Comparison of ENCODE assay signal across 19 cellular contexts in genomic region chr6:122426597-122426996, GRCh38. TPM values are rescaled to one million over a fixed set of nuclear protein-coding genes. Genes with fewer than 3 reads are reported as not detected.
DNase-seq lines count a peak whose midpoint lies in the region; ATAC-seq lines count a peak whose summit lies in the region.
"Had no signal": no experiment of that assay in that cellular context is flagged by ENCODE, and none has a peak within 500 bp of the region (broad histone marks: within the 10 kb centered on the region; RNA-seq: fewer than 3 reads in every experiment).

No MANE protein-coding gene starts in this region.

- H2BK12ac ChIP-seq in mesenchymal stem cell (ENCODE audit: low read length in 2 of 2), result no peak overlapping the region

- DNase-seq in activated T-cell treated with anti-CD3 and anti-CD28 coated beads, Interleukin-2, amount 50 U/mL, for 24 hours, result no peak
- DNase-seq in activated T-cell treated with anti-CD3 and anti-CD28 coated beads for 4 hours (no peak), mesenchymal stem cell (peak; percentile 44)
- DNase-seq in stimulated activated naive CD8-positive, alpha-beta T cell treated with anti-CD3 and anti-CD28 coated beads, Interleukin-15, amount 100 ng/mL, for 72 hours, result no peak
- no peak for DNase-seq in stimulated activated naive CD8-positive, alpha-beta T cell treated with anti-CD3 and anti-CD28 coated beads, Interleukin-15, Interleukin-2, amounts not matched to agents 100 U/mL and 50 U/mL, for 24 hours
- DNase-seq: CD4-positive, alpha-beta T cell; GM23248; H7; KBM-7; MG63; NCI-H1105 treated with DMSO at 0.1 percent for 48 hours; NCI-H146; NCI-H1930; NCI-H2107; NCI-H524 treated with DMSO at 0.1 percent for 48 hours; NCI-H774 had no signal

- H4K8ac ChIP-seq in mesenchymal stem cell (ENCODE audit: low read length), result no peak overlapping the region

- no peak overlapping the region for H3K4me2 ChIP-seq in mesenchymal stem cell (ENCODE audit: low read length, poor library complexity, severe bottlenecking)
- H3K4me2 ChIP-seq: BLaER1 had no signal

- H3K9me3 ChIP-seq in mesenchymal stem cell (ENCODE audit: control insufficient read depth, low read length), result no peaks in the 10 kb centered on the region
- H3K9me3 ChIP-seq: BLaER1, MG63 had no signal

- H3K4me3 Mint-ChIP-seq in activated T-cell treated with anti-CD3 and anti-CD28 coated beads, Interleukin-2, amount 50 U/mL, for 24 hours, result no peak overlapping the region
- no peak overlapping the region for H3K4me3 Mint-ChIP-seq in stimulated activated naive CD8-positive, alpha-beta T cell treated with anti-CD3 and anti-CD28 coated beads, Interleukin-15, amount 100 ng/mL, for 72 hours
- H3K4me3 Mint-ChIP-seq: CD4-positive, alpha-beta T cell had no signal

- H3K4me3 ChIP-seq in mesenchymal stem cell (ENCODE audit: insufficient read depth in 1 of 2, low read depth in 1 of 2, low read length in 2 of 2), result no peak overlapping the region
- H3K4me3 ChIP-seq: BLaER1, GM23248, MG63 had no signal

- H3K27ac ChIP-seq in mesenchymal stem cell (ENCODE audit: low read length, poor library complexity, severe bottlenecking), result no peak overlapping the region
- H3K27ac ChIP-seq: BLaER1, GM23248 had no signal

- no peak overlapping the region for H3K18ac ChIP-seq in mesenchymal stem cell (ENCODE audit: low read depth in 1 of 2, low read length in 2 of 2)

- no peak overlapping the region for H3K4ac ChIP-seq in mesenchymal stem cell (ENCODE audit: low read depth in 1 of 2, low read length in 2 of 2)

- H3K27me3 Mint-ChIP-seq in activated T-cell treated with anti-CD3 and anti-CD28 coated beads, Interleukin-2, amount 50 U/mL, for 24 hours, result no peaks in the 10 kb centered on the region
- H3K27me3 Mint-ChIP-seq in stimulated activated naive CD8-positive, alpha-beta T cell treated with anti-CD3 and anti-CD28 coated beads, Interleukin-15, amount 100 ng/mL, for 72 hours, result no peaks in the 10 kb centered on the region
- H3K27me3 Mint-ChIP-seq: CD4-positive, alpha-beta T cell had no signal

- no peaks in the 10 kb centered on the region for H3K27me3 ChIP-seq in mesenchymal stem cell (ENCODE audit: control insufficient read depth in 1 of 2, insufficient read depth in 1 of 2, low read length in 2 of 2)
- H3K27me3 ChIP-seq: BLaER1, MG63 had no signal

- H2AK5ac ChIP-seq in mesenchymal stem cell (ENCODE audit: low read length, severe bottlenecking), result no peak overlapping the region

- no peak overlapping the region for H3K9ac ChIP-seq in mesenchymal stem cell (ENCODE audit: low read length)
- H3K9ac ChIP-seq: BLaER1, GM23248 had no signal

- no peaks in the 10 kb centered on the region for H3K79me1 ChIP-seq in mesenchymal stem cell (replicated peaks; ENCODE audit: low read length, poor library complexity, severe bottlenecking)

- H3K27ac Mint-ChIP-seq in activated T-cell treated with anti-CD3 and anti-CD28 coated beads, Interleukin-2, amount 50 U/mL, for 24 hours, result peak overlapping the region; percentile 56
- H3K27ac Mint-ChIP-seq in stimulated activated naive CD8-positive, alpha-beta T cell treated with anti-CD3 and anti-CD28 coated beads, Interleukin-15, amount 100 ng/mL, for 72 hours, result no peak overlapping the region
- H3K27ac Mint-ChIP-seq: CD4-positive, alpha-beta T cell had no signal

- H2BK120ac ChIP-seq in mesenchymal stem cell (ENCODE audit: low read depth, low read length), result no peak overlapping the region

- peaks cover 0 to 92% of the 10 kb centered on the region in 2 experiments for H3K36me3 ChIP-seq in mesenchymal stem cell (ENCODE audit: control insufficient read depth in 1 of 2, insufficient read depth in 2 of 2, low read depth in 1 of 2, low read length in 2 of 2)

- no peak overlapping the region for H3K14ac ChIP-seq in mesenchymal stem cell (ENCODE audit: low read length in 2 of 2)

- H3K4me1 ChIP-seq in mesenchymal stem cell (ENCODE audit: control insufficient read depth, insufficient read depth, low read depth, low read length), result no peaks in the 10 kb centered on the region
- H3K4me1 ChIP-seq: BLaER1 had no signal

- no peak overlapping the region for H3K23ac ChIP-seq in mesenchymal stem cell (ENCODE audit: low read length in 2 of 2)

- 96% methylated on average over 3 of the region's 3 CpGs for WGBS in mesenchymal stem cell

- no peak overlapping the region for H4K91ac ChIP-seq in mesenchymal stem cell (ENCODE audit: low read length)

- peaks cover 24% of the 10 kb centered on the region for H3K4me1 Mint-ChIP-seq in activated T-cell treated with anti-CD3 and anti-CD28 coated beads, Interleukin-2, amount 50 U/mL, for 24 hours (ENCODE audit: low read depth)
- H3K4me1 Mint-ChIP-seq in stimulated activated naive CD8-positive, alpha-beta T cell treated with anti-CD3 and anti-CD28 coated beads, Interleukin-15, amount 100 ng/mL, for 72 hours, result peaks cover 7% of the 10 kb centered on the region

- ATAC-seq in stimulated activated naive CD8-positive, alpha-beta T cell treated with anti-CD3 and anti-CD28 coated beads, Interleukin-15, amount 100 ng/mL, for 72 hours, result peak; percentile 57
- ATAC-seq in stimulated activated naive CD8-positive, alpha-beta T cell treated with anti-CD3 and anti-CD28 coated beads, Interleukin-15, Interleukin-2, amounts not matched to agents 100 U/mL and 50 U/mL, for 24 hours, result no peak
- ATAC-seq in HG03280 (IDR thresholded peaks at IDR 0.05; ENCODE audit: unreplicated experiment), result no peak
- ATAC-seq in HG03439 (IDR thresholded peaks at IDR 0.05; ENCODE audit: unreplicated experiment), result no peak

- no peak overlapping the region for H2BK5ac ChIP-seq in mesenchymal stem cell (ENCODE audit: low read depth, low read length, poor library complexity, severe bottlenecking)

- no peak overlapping the region for H2BK15ac ChIP-seq in mesenchymal stem cell (ENCODE audit: low read depth, poor library complexity, severe bottlenecking)

- no peaks in the 10 kb centered on the region for H3K9me3 Mint-ChIP-seq in activated T-cell treated with anti-CD3 and anti-CD28 coated beads, Interleukin-2, amount 50 U/mL, for 24 hours
- H3K9me3 Mint-ChIP-seq in stimulated activated naive CD8-positive, alpha-beta T cell treated with anti-CD3 and anti-CD28 coated beads, Interleukin-15, amount 100 ng/mL, for 72 hours, result no peaks in the 10 kb centered on the region
- H3K9me3 Mint-ChIP-seq: CD4-positive, alpha-beta T cell had no signal

- H2AFZ ChIP-seq in mesenchymal stem cell (ENCODE audit: low read depth, low read length), result no peak overlapping the region
- H2AFZ ChIP-seq: GM23248 had no signal

- peaks cover 97% of the 10 kb centered on the region for H3K36me3 Mint-ChIP-seq in activated T-cell treated with anti-CD3 and anti-CD28 coated beads, Interleukin-2, amount 50 U/mL, for 24 hours (ENCODE audit: low read depth)

RNA-seq across cellular contexts. Expression of gene HSF2, which starts 27.1 kb away (rescaled TPM):
- polyA plus RNA-seq in mesenchymal stem cell (2013, experiment 1 of 2), result 9.0 TPM
- 9.8 TPM for polyA plus RNA-seq in mesenchymal stem cell (2013, experiment 2 of 2)

RNA-seq across cellular contexts. Expression of gene SERINC1, which starts 45.0 kb away (rescaled TPM):
- 159 TPM for polyA plus RNA-seq in mesenchymal stem cell (2013, experiment 1 of 2)
- polyA plus RNA-seq in mesenchymal stem cell (2013, experiment 2 of 2), result 173 TPM
